22 cellular contexts compared by ENCODE assay signal in the genomic region with DNA sequence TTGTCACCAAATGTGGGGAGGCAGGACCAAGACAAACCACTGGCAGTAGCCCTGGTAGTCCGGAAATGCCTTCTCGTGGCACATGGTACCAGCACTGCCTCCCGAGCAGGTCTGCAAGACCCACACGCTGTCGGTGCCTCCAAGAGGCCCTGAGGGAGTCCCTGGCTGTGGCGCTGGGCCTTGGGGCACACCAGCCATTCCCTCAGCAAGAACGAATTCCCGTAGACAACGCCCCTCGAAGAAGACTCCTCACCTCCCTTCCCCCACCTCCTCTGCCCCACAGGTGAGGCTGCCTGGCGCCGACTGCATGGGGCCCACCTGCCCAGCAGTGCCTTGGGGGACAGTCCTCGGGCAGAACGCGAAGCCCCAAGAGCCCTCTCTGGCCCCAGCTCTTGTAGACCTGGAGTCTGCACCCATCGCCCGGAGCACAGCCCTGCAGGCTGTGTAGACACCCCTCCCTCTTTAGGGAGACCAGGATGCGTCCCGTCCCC.
"Had no signal": no experiment of that assay in that cellular context is flagged by ENCODE, and none has a peak within 500 bp of the region (broad histone marks: within the 10 kb centered on the region; RNA-seq: fewer than 3 reads in every experiment).

No MANE protein-coding gene starts in this region.

- H3K36me3 ChIP-seq: brain microvascular endothelial cell had no signal

- H3K4me3 ChIP-seq: esophagus muscularis mucosa, heart right ventricle, lung, SK-N-MC, skin epidermis, tibial nerve had no signal

- DNase-seq: activated CD4-positive, alpha-beta memory T cell treated with anti-CD3 and anti-CD28 coated beads, Interleukin-2, amount 10 ng/mL, durations not matched to agents 7 days and 5 days; activated CD4-positive, alpha-beta T cell treated with anti-CD3 and anti-CD28 coated beads for 4 hours; activated naive CD8-positive, alpha-beta T cell treated with anti-CD3 and anti-CD28 coated beads, Interleukin-2, amount 50 U/mL, for 24 hours; activated T-cell treated with anti-CD3 and anti-CD28 coated beads, Interleukin-2, amount 50 U/mL, for 1 hour; brain microvascular endothelial cell; effector CD8-positive, alpha-beta T cell; heart right ventricle; left cardiac atrium; stimulated activated CD4-positive, alpha-beta T cell treated with anti-CD3 and anti-CD28 coated beads, Interleukin-15, amount 100 ng/mL, for 24 hours; stimulated activated CD4-positive, alpha-beta T cell treated with anti-CD3 and anti-CD28 coated beads, Interleukin-2, amount 100 ng/mL, for 48 hours had no signal

- H3K27me3 ChIP-seq: esophagus muscularis mucosa, heart right ventricle, tibial nerve had no signal

- H3K27me3 Mint-ChIP-seq: activated CD4-positive, alpha-beta memory T cell treated with anti-CD3 and anti-CD28 coated beads, Interleukin-2, amount 10 ng/mL, durations not matched to agents 7 days and 5 days; activated naive CD8-positive, alpha-beta T cell treated with anti-CD3 and anti-CD28 coated beads, Interleukin-2, amount 50 U/mL, for 24 hours; activated T-helper 17 cell treated with anti-CD3 and anti-CD28 coated beads, Interleukin-2, amount 50 U/mL, for 72 hours; progenitor cell of endocrine pancreas; stimulated activated naive CD8-positive, alpha-beta T cell treated with anti-CD3 and anti-CD28 coated beads, Interleukin-15, Interleukin-2, amounts not matched to agents 100 ng/mL and 50 ng/mL, for 24 hours had no signal

- H3K4me1 Mint-ChIP-seq: activated CD4-positive, alpha-beta memory T cell treated with anti-CD3 and anti-CD28 coated beads, Interleukin-2, amount 10 ng/mL, durations not matched to agents 7 days and 5 days; activated naive CD4-positive, alpha-beta T cell treated with anti-CD3 and anti-CD28 coated beads, Interleukin-2, amount 10 ng/mL, durations not matched to agents 7 days and 5 days; activated naive CD8-positive, alpha-beta T cell treated with anti-CD3 and anti-CD28 coated beads, Interleukin-2, amount 50 U/mL, for 24 hours; activated T-helper 17 cell treated with anti-CD3 and anti-CD28 coated beads, Interleukin-2, amount 50 U/mL, for 72 hours had no signal

- H3K9me3 Mint-ChIP-seq: dendritic cell treated with granulocyte-macrophage colony-stimulating factor and Interleukin-4, amounts not matched to agents 40 ng/mL and 50 ng/mL, for 4 days had no signal

- H3K27ac ChIP-seq: brain microvascular endothelial cell, esophagus muscularis mucosa, SK-N-MC, skin epidermis, tibial nerve had no signal

- H3K4me3 Mint-ChIP-seq: activated CD4-positive, alpha-beta memory T cell treated with anti-CD3 and anti-CD28 coated beads, Interleukin-2, amount 10 ng/mL, durations not matched to agents 7 days and 5 days; activated naive CD4-positive, alpha-beta T cell treated with anti-CD3 and anti-CD28 coated beads, Interleukin-2, amount 10 ng/mL, durations not matched to agents 7 days and 5 days; activated naive CD8-positive, alpha-beta T cell treated with anti-CD3 and anti-CD28 coated beads, Interleukin-2, amount 50 U/mL, for 24 hours; activated T-helper 17 cell treated with anti-CD3 and anti-CD28 coated beads, Interleukin-2, amount 50 U/mL, for 72 hours; dendritic cell treated with granulocyte-macrophage colony-stimulating factor and Interleukin-4, amounts not matched to agents 40 ng/mL and 50 ng/mL, for 4 days; mesothelial cell of epicardium; nephron; stimulated activated naive CD8-positive, alpha-beta T cell treated with anti-CD3 and anti-CD28 coated beads, Interleukin-15, Interleukin-2, amounts not matched to agents 100 ng/mL and 50 ng/mL, for 24 hours had no signal

- H3K27ac Mint-ChIP-seq: activated CD4-positive, alpha-beta memory T cell treated with anti-CD3 and anti-CD28 coated beads, Interleukin-2, amount 10 ng/mL, durations not matched to agents 7 days and 5 days; activated naive CD4-positive, alpha-beta T cell treated with anti-CD3 and anti-CD28 coated beads, Interleukin-2, amount 10 ng/mL, durations not matched to agents 7 days and 5 days; activated naive CD8-positive, alpha-beta T cell treated with anti-CD3 and anti-CD28 coated beads, Interleukin-2, amount 50 U/mL, for 24 hours; activated T-helper 17 cell treated with anti-CD3 and anti-CD28 coated beads, Interleukin-2, amount 50 U/mL, for 72 hours; dendritic cell treated with granulocyte-macrophage colony-stimulating factor and Interleukin-4, amounts not matched to agents 40 ng/mL and 50 ng/mL, for 4 days; mesothelial cell of epicardium; nephron; progenitor cell of endocrine pancreas; stimulated activated naive CD8-positive, alpha-beta T cell treated with anti-CD3 and anti-CD28 coated beads, Interleukin-15, Interleukin-2, amounts not matched to agents 100 ng/mL and 50 ng/mL, for 24 hours had no signal
